In the genomic region with DNA sequence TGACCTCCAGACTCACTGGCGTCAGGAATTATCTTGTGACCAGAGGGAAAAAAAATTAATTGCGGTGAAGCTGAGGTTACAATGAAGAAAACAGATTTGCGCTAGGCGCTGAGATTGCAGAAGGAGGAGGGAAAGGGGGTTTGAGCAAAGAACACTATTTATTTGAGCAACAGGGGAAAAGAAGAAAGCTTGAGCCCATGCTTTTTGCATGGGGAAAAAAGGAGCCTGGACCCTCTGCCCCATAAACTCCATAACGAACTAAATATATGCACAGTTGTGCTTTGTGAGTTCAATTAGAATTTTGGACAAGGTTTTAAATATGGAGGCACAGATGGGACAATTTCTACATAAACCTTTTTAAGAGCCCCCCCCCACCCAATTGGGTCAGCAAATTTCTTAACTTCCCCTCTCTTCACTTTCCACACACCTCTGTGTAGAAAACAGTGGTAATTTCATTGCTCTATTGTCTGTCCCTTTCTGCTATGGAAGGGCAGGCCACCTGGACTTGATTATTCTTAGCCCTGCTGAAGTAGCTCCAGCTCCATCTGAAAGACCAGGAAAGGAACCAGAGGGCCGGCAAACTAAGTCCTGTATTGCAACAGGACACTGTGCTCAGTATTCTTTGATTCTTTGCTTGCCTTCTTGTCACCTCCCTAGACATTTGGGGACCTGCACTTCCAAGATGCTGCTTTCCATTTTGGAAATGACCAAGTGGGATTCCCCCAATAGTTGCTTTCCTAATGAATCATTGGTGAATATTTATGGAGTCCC, we compare ENCODE assay signal across 8 cellular contexts. TPM values are rescaled to one million over a fixed set of nuclear protein-coding genes. Genes with fewer than 3 reads are reported as not detected.
A peak's percentile ranks its signal among the peaks of the same experiment; 100 is the strongest.
DNase-seq lines count a peak whose midpoint lies in the region; ATAC-seq and TF ChIP-seq lines count a peak whose summit lies in the region.

No MANE protein-coding gene starts in this region.

- peaks cover 46 to 65% of the 10 kb centered on the region in 2 donors for H3K4me1 ChIP-seq in gastrocnemius medialis

- no peak for ATAC-seq in gastrocnemius medialis
- ATAC-seq in activated CD4-positive, CD25-positive, alpha-beta regulatory T cell treated with anti-CD3 and anti-CD28 coated beads, Interleukin-2, amount 50 U/mL, for 24 hours, result no peak

- no peak for TF ChIP-seq POLR2A in gastrocnemius medialis (IDR thresholded peaks at IDR 0.05)

- TF ChIP-seq CTCF in gastrocnemius medialis (IDR thresholded peaks at IDR 0.05 in 4 of 5, conservative IDR thresholded peaks at IDR 0.05 in 1 of 5), result no peak

- no peaks in the 10 kb centered on the region for H3K36me3 ChIP-seq in gastrocnemius medialis

- intact Hi-C loops in gastrocnemius medialis (cut with DNase I; ENCODE audit: low total_unique reads), result loop anchor here (5.0 to 10.0 kb wide), 3 partner anchors 78 to 215 kb away; partner anchors contain the start of genes ASAP3, HNRNPR and RPL11

- H3K4me3 ChIP-seq in gastrocnemius medialis, result peak overlapping the region; percentile 54 to 89 (median 70)

- peak overlapping the region; percentile 88 to 90 (median 89) for H3K27ac ChIP-seq in gastrocnemius medialis

- DNase-seq in NCI-H146 (lab: John Stamatoyannopoulos, UW), result peak; percentile 13
- DNase-seq in NCI-H146 treated with DMSO at 0.1 percent for 48 hours (lab: John Stamatoyannopoulos, UW; ENCODE audit: unreplicated experiment), result no peak
- DNase-seq in SK-N-DZ (ENCODE audit: low spot score), result peak; percentile 48
- DNase-seq in fibroblast of peridontal ligament (ENCODE audit: extremely low read depth), result peak; percentile 63
- DNase-seq in gastrocnemius medialis, result no peak
- no peak for DNase-seq in stimulated activated CD4-positive, alpha-beta T cell treated with anti-CD3 and anti-CD28 coated beads, Interleukin-4, amount 100 ng/mL, for 24 hours
- DNase-seq in RKO (ENCODE audit: low spot score), result no peak

- H3K27me3 ChIP-seq in gastrocnemius medialis, result no peaks in the 10 kb centered on the region

- no peaks in the 10 kb centered on the region for H3K9me3 ChIP-seq in gastrocnemius medialis

- in situ Hi-C loops in gastrocnemius medialis (cut with MboI; ENCODE audit: low sequenced_read_pairs in 4 of 4), result no loop called here

RNA-seq across cellular contexts. Expression of gene ID3, which starts 0.9 kb away (rescaled TPM):
- polyA plus RNA-seq in SK-N-DZ (2014; cell fraction: cytosol; rRNA removed), result 79.5 and 102 TPM in 2 replicates
- 83.1 and 85.5 TPM in 2 replicates for polyA plus RNA-seq in SK-N-DZ (2014; cell fraction: nucleus; rRNA removed)
- 100 to 1,000 TPM in 1 of 4 donors, 10 to 100 TPM in 3; 67.9 to 124 (median 83.0) TPM for total RNA-seq in gastrocnemius medialis

RNA-seq across cellular contexts. Expression of gene E2F2, which starts 29.1 kb away (rescaled TPM):
- 26.6 and 31.0 TPM in 2 replicates for polyA plus RNA-seq in SK-N-DZ (2014; cell fraction: cytosol; rRNA removed)
- 19.0 and 22.7 TPM in 2 replicates for polyA plus RNA-seq in SK-N-DZ (2014; cell fraction: nucleus; rRNA removed)
- under 1 TPM in 1 of 4 donors, not detected in 3; 0.40 TPM for total RNA-seq in gastrocnemius medialis

Comparison
In these comparisons a context has a peak if more than half of its experiments do, and no peak if none do; other contexts are left out.
1. DNase-seq: peak in NCI-H146 (single experiment), SK-N-DZ (single experiment) and fibroblast of peridontal ligament (single experiment); none in NCI-H146 treated with DMSO at 0.1 percent for 48 hours (single experiment), gastrocnemius medialis (0 of 2), stimulated activated CD4-positive, alpha-beta T cell treated with anti-CD3 and anti-CD28 coated beads, Interleukin-4, amount 100 ng/mL, for 24 hours (single experiment) and RKO (single experiment).